In genomic region chr6:111482236-111482958, GRCh38 we compare ENCODE assay signal across 8 cellular contexts. TPM values are rescaled to one million over a fixed set of nuclear protein-coding genes. Genes with fewer than 3 reads are reported as not detected.
A peak's percentile ranks its signal among the peaks of the same experiment; 100 is the strongest.
DNase-seq lines count a peak whose midpoint lies in the region; FAIRE-seq and TF ChIP-seq lines count a peak whose summit lies in the region.

No MANE protein-coding gene starts in this region.

- peaks cover 56% of the 10 kb centered on the region for H3K4me1 Mint-ChIP-seq in activated CD4-positive, alpha-beta T cell treated with anti-CD3 and anti-CD28 coated beads, Interleukin-2, amount 10 ng/mL, durations not matched to agents 7 days and 5 days

- H3K36me3 ChIP-seq in HEK293 (ENCODE audit: control insufficient read depth in 2 of 2, insufficient read depth in 1 of 2, low read length in 2 of 2) = peaks cover 0 to 11% of the 10 kb centered on the region in 2 experiments; a peak in 1 of 3 replicates

- DNase-seq in GM12891 (ENCODE audit: insufficient read length, low spot score) (no peak), MV-4-11 (lab: John Stamatoyannopoulos, UW) (peak; percentile 13), dermis blood vessel endothelial cell (peak; percentile 47), lower leg skin (ENCODE audit: low spot score in 2 of 2) (peak; percentile 47 to 91), urothelium cell line (ENCODE audit: low spot score) (no peak)
- DNase-seq in activated CD4-positive, alpha-beta T cell treated with anti-CD3 and anti-CD28 coated beads, Interleukin-2, amount 10 ng/mL, durations not matched to agents 7 days and 5 days = peak; percentile 61
- peak; percentile 7 to 36 (median 17) for DNase-seq in stimulated activated CD4-positive, alpha-beta T cell treated with anti-CD3 and anti-CD28 coated beads, TNF-alpha, amount 100 ng/mL, for 48 hours (ENCODE audit: low read depth in 3 of 3)

- H3K4me1 ChIP-seq in HEK293 (ENCODE audit: control insufficient read depth, insufficient read depth, low read length) = peaks cover 17% of the 10 kb centered on the region

- WGBS in lower leg skin, 2 donors = 0% methylated on average over 14 to 43 of the region's 85 CpGs

- peak overlapping the region; percentile 97 for H3K4me3 Mint-ChIP-seq in activated CD4-positive, alpha-beta T cell treated with anti-CD3 and anti-CD28 coated beads, Interleukin-2, amount 10 ng/mL, durations not matched to agents 7 days and 5 days

- H3K27ac ChIP-seq in HEK293 (ENCODE audit: extremely low read depth, low read depth, low read length) = peak overlapping the region; percentile 100

- no peak for FAIRE-seq in GM12891 (lab: Jason Lieb, UNC)
- no peak for FAIRE-seq in urothelium cell line (lab: Jason Lieb, UNC)

- POLR2A ChIA-PET in HEK293 (lab: Yijun Ruan, JAX) = interaction anchor here (0.6 to 4.3 kb wide), 29 partner anchors 14 to 608 kb away, joined by 3 to 56 read pairs (median 5); partner anchors contain the start of genes AMD1 and TRAF3IP2
- POLR2A ChIA-PET in activated CD4-positive, alpha-beta T cell treated with anti-CD3 and anti-CD28 coated beads, Interleukin-2, amount 10 ng/mL, durations not matched to agents 7 days and 5 days (lab: Charles Lee) = no interaction called here

- H3K4me3 ChIP-seq in HEK293 (ENCODE audit: low read depth, low read length) (peak overlapping the region; percentile 70), lower leg skin (ENCODE audit: low read depth, poor library complexity, severe bottlenecking) (peak overlapping the region; percentile 99)

- peak overlapping the region; percentile 98 for H3K27ac Mint-ChIP-seq in activated CD4-positive, alpha-beta T cell treated with anti-CD3 and anti-CD28 coated beads, Interleukin-2, amount 10 ng/mL, durations not matched to agents 7 days and 5 days

- intact Hi-C loops in lower leg skin (cut with DNase I; ENCODE audit: low total_unique reads) = loop anchor here (10.0 kb wide), 1 partner anchor 122 kb away; the partner anchor contains the start of gene TRAF3IP2

- no peaks in the 10 kb centered on the region for H3K9me3 Mint-ChIP-seq in activated CD4-positive, alpha-beta T cell treated with anti-CD3 and anti-CD28 coated beads, Interleukin-2, amount 10 ng/mL, durations not matched to agents 7 days and 5 days

- CTCF ChIA-PET in HEK293 (lab: Yijun Ruan, JAX) = interaction anchor here (0.6 to 0.7 kb wide), 2 partner anchors 69 to 101 kb away, joined by 3 read pairs; no protein-coding TSS in a partner anchor
- CTCF ChIA-PET in activated CD4-positive, alpha-beta T cell treated with anti-CD3 and anti-CD28 coated beads, Interleukin-2, amount 10 ng/mL, durations not matched to agents 7 days and 5 days (lab: Charles Lee) = interaction anchor here (1.2 to 2.3 kb wide), 2 partner anchors 223 to 281 kb away, joined by 3 to 18 read pairs; a partner anchor contains a TSS

- no peaks in the 10 kb centered on the region for H3K27me3 Mint-ChIP-seq in activated CD4-positive, alpha-beta T cell treated with anti-CD3 and anti-CD28 coated beads, Interleukin-2, amount 10 ng/mL, durations not matched to agents 7 days and 5 days

- H3K36me3 Mint-ChIP-seq in activated CD4-positive, alpha-beta T cell treated with anti-CD3 and anti-CD28 coated beads, Interleukin-2, amount 10 ng/mL, durations not matched to agents 7 days and 5 days (ENCODE audit: low read depth) = peaks cover 13% of the 10 kb centered on the region

- H3K9me3 ChIP-seq in HEK293 (ENCODE audit: control insufficient read depth, insufficient read depth, low read depth, low read length) = no peaks in the 10 kb centered on the region

- TF ChIP-seq POLR2A in GM12891 (IDR thresholded peaks at IDR 0.05; ENCODE audit: low read depth, low read length) (no peak), lower leg skin (IDR thresholded peaks at IDR 0.05) (no peak)

- no peak for TF ChIP-seq CTCF in HEK293 (tag by site-specific recombination; IDR thresholded peaks at IDR 0.05)
- TF ChIP-seq CTCF in lower leg skin (IDR thresholded peaks at IDR 0.05) = no peak

TF ChIP-seq in GM12891, 5 proteins besides CTCF, POLR2A, EP300 and RAD21:
- peak; percentile 22; the same call in 1 of the 2 replicates for TF ChIP-seq POU2F2 (IDR thresholded peaks at IDR 0.05; ENCODE audit: low read depth, low read length)
- peak; percentile 12; the same call in 1 of the 2 replicates for TF ChIP-seq SPI1 (IDR thresholded peaks at IDR 0.05; ENCODE audit: low read depth, low read length)
- no peak for TF ChIP-seq PAX5 (IDR thresholded peaks at IDR 0.05; ENCODE audit: insufficient read depth, low read length, severe bottlenecking)
- TF ChIP-seq TAF1 (IDR thresholded peaks at IDR 0.05; ENCODE audit: low read depth, low read length) = no peak
TF ChIP-seq in GM12891: peak in this region for 2.

TF ChIP-seq in HEK293, 187 proteins besides CTCF, POLR2A, EP300 and RAD21 (continues in another document):
- TF ChIP-seq ZNF571 (tag by site-specific recombination; IDR thresholded peaks at IDR 0.05) (no peak), ZNF660 (tag by site-specific recombination; IDR thresholded peaks at IDR 0.05) (0 out of 2 replicates have a peak, but pooled peaks have one; percentile 14), SP2 (tag by site-specific recombination; IDR thresholded peaks at IDR 0.05) (peak; percentile 29), ZNF140 (tag by site-specific recombination; IDR thresholded peaks at IDR 0.05) (no peak), GLIS2 (tag by site-specific recombination; IDR thresholded peaks at IDR 0.05) (peak; percentile 65; the same call in 1 of the 2 replicates), ZNF335 (tag by site-specific recombination; conservative IDR thresholded peaks at IDR 0.05) (0 out of 2 replicates have a peak, but pooled peaks have one; percentile 3), ZNF585B (tag by site-specific recombination; IDR thresholded peaks at IDR 0.05) (0 out of 2 replicates have a peak, but pooled peaks have one; percentile 5), PBX3 (CRISPR knock-in tag; IDR thresholded peaks at IDR 0.05) (0 out of 2 replicates have a peak, but pooled peaks have one; percentile 63), ZNF426 (tag by site-specific recombination; IDR thresholded peaks at IDR 0.05) (no peak), ZNF423 (tag by site-specific recombination; IDR thresholded peaks at IDR 0.05) (0 out of 2 replicates have a peak, but pooled peaks have one; percentile 39), IKZF3 (tag by site-specific recombination; IDR thresholded peaks at IDR 0.05) (peak; percentile 28; the same call in 1 of the 2 replicates), ZSCAN18 (tag by site-specific recombination; IDR thresholded peaks at IDR 0.05) (no peak), PRDM1 (tag by site-specific recombination; IDR thresholded peaks at IDR 0.05) (0 out of 2 replicates have a peak, but pooled peaks have one; percentile 12), ZBTB26 (tag by site-specific recombination; optimal IDR thresholded peaks at IDR 0.05) (peak; percentile 79), ZIC2 (tag by site-specific recombination; IDR thresholded peaks at IDR 0.05) (peak; percentile 53; the same call in 1 of the 2 replicates), ZNF596 (tag by site-specific recombination; IDR thresholded peaks at IDR 0.05) (peak; percentile 3; the same call in 1 of the 2 replicates), ZNF10 (tag by site-specific recombination; IDR thresholded peaks at IDR 0.05) (no peak), HOXC10 (CRISPR knock-in tag; IDR thresholded peaks at IDR 0.05) (0 out of 2 replicates have a peak, but pooled peaks have one; percentile 38), GLIS1 (tag by site-specific recombination; IDR thresholded peaks at IDR 0.05) (peak; percentile 26; the same call in 1 of the 2 replicates)

RNA-seq across cellular contexts. Expression of gene REV3L, which starts 0.6 kb away (rescaled TPM):
- 5.7 TPM for polyA plus RNA-seq in GM12891 (2012; ENCODE audit: low read depth, missing spikeins)
- total RNA-seq in activated CD4-positive, alpha-beta T cell treated with anti-CD3 and anti-CD28 coated beads, Interleukin-2, amount 10 ng/mL, durations not matched to agents 7 days and 5 days = 10 to 100 TPM; 26.1 to 38.9 TPM
- total RNA-seq in dermis blood vessel endothelial cell (39.5 and 61.2 TPM in 2 replicates), lower leg skin (10 to 100 TPM; 25.9 to 45.9 (median 28.6) TPM)

Comparison
In these comparisons a context has a peak if more than half of its experiments do, and no peak if none do; other contexts are left out.
1. DNase-seq: peak in MV-4-11 (single experiment), activated CD4-positive, alpha-beta T cell treated with anti-CD3 and anti-CD28 coated beads, Interleukin-2, amount 10 ng/mL, durations not matched to agents 7 days and 5 days (single experiment), dermis blood vessel endothelial cell (single experiment), lower leg skin (2 of 2) and stimulated activated CD4-positive, alpha-beta T cell treated with anti-CD3 and anti-CD28 coated beads, TNF-alpha, amount 100 ng/mL, for 48 hours (3 of 3); none in GM12891 (single experiment) and urothelium cell line (single experiment).